Comparison of ENCODE assay signal across 2 cellular contexts in genomic region chr15:65336767-65337435, GRCh38.
TF ChIP-seq lines count a peak whose summit lies in the region.

No MANE protein-coding gene starts in this region.

TF ChIP-seq in SK-N-SH, 30 proteins besides CTCF, POLR2A, EP300 and RAD21 (continued from another document):
- no peak for TF ChIP-seq FOXM1 (IDR thresholded peaks at IDR 0.05; ENCODE audit: low read depth)
- TF ChIP-seq TAF1 (IDR thresholded peaks at IDR 0.05; ENCODE audit: borderline replicate concordance, low read depth, low read length), result no peak
- TF ChIP-seq, protein P1, sequence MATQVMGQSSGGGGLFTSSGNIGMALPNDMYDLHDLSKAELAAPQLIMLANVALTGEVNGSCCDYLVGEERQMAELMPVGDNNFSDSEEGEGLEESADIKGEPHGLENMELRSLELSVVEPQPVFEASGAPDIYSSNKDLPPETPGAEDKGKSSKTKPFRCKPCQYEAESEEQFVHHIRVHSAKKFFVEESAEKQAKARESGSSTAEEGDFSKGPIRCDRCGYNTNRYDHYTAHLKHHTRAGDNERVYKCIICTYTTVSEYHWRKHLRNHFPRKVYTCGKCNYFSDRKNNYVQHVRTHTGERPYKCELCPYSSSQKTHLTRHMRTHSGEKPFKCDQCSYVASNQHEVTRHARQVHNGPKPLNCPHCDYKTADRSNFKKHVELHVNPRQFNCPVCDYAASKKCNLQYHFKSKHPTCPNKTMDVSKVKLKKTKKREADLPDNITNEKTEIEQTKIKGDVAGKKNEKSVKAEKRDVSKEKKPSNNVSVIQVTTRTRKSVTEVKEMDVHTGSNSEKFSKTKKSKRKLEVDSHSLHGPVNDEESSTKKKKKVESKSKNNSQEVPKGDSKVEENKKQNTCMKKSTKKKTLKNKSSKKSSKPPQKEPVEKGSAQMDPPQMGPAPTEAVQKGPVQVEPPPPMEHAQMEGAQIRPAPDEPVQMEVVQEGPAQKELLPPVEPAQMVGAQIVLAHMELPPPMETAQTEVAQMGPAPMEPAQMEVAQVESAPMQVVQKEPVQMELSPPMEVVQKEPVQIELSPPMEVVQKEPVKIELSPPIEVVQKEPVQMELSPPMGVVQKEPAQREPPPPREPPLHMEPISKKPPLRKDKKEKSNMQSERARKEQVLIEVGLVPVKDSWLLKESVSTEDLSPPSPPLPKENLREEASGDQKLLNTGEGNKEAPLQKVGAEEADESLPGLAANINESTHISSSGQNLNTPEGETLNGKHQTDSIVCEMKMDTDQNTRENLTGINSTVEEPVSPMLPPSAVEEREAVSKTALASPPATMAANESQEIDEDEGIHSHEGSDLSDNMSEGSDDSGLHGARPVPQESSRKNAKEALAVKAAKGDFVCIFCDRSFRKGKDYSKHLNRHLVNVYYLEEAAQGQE (IDR thresholded peaks at IDR 0.05; ENCODE audit: low read depth, low read length), result no peak
- TF ChIP-seq, protein P2, sequence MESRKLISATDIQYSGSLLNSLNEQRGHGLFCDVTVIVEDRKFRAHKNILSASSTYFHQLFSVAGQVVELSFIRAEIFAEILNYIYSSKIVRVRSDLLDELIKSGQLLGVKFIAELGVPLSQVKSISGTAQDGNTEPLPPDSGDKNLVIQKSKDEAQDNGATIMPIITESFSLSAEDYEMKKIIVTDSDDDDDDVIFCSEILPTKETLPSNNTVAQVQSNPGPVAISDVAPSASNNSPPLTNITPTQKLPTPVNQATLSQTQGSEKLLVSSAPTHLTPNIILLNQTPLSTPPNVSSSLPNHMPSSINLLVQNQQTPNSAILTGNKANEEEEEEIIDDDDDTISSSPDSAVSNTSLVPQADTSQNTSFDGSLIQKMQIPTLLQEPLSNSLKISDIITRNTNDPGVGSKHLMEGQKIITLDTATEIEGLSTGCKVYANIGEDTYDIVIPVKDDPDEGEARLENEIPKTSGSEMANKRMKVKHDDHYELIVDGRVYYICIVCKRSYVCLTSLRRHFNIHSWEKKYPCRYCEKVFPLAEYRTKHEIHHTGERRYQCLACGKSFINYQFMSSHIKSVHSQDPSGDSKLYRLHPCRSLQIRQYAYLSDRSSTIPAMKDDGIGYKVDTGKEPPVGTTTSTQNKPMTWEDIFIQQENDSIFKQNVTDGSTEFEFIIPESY (IDR thresholded peaks at IDR 0.05; ENCODE audit: borderline replicate concordance, low read depth), result no peak
- no peak for TF ChIP-seq GABPA (IDR thresholded peaks at IDR 0.05; ENCODE audit: low read depth)
- TF ChIP-seq RFX5 (IDR thresholded peaks at IDR 0.05; ENCODE audit: low read length), result no peak

TF ChIP-seq in SK-N-SH treated with all-trans-retinoic acid at 6 μM for 48 hours, 23 proteins besides CTCF, POLR2A, EP300 and RAD21 (continued from another document):
- TF ChIP-seq BACH2 (CRISPR knock-in tag; IDR thresholded peaks at IDR 0.05; ENCODE audit: borderline replicate concordance), result no peak
- TF ChIP-seq SNAI2 (CRISPR knock-in tag; IDR thresholded peaks at IDR 0.05), result no peak
- no peak for TF ChIP-seq ZNF565 (CRISPR knock-in tag; conservative IDR thresholded peaks at IDR 0.05; ENCODE audit: low read depth)
- no peak for TF ChIP-seq GLIS3 (CRISPR knock-in tag; IDR thresholded peaks at IDR 0.05)
- TF ChIP-seq, protein P3, sequence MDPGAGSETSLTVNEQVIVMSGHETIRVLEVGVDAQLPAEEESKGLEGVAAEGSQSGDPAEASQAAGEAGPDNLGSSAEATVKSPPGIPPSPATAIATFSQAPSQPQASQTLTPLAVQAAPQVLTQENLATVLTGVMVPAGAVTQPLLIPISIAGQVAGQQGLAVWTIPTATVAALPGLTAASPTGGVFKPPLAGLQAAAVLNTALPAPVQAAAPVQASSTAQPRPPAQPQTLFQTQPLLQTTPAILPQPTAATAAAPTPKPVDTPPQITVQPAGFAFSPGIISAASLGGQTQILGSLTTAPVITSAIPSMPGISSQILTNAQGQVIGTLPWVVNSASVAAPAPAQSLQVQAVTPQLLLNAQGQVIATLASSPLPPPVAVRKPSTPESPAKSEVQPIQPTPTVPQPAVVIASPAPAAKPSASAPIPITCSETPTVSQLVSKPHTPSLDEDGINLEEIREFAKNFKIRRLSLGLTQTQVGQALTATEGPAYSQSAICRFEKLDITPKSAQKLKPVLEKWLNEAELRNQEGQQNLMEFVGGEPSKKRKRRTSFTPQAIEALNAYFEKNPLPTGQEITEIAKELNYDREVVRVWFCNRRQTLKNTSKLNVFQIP (CRISPR knock-in tag; IDR thresholded peaks at IDR 0.05; ENCODE audit: borderline replicate concordance, low read depth), result no peak
